Comparison of ENCODE assay signal across 1 cellular context in genomic region chr3:184016820-184017671, GRCh38.
A peak's percentile ranks its signal among the peaks of the same experiment; 100 is the strongest.
TF ChIP-seq lines count a peak whose summit lies in the region.

No MANE protein-coding gene starts in this region.

TF ChIP-seq in HepG2, 621 proteins besides CTCF, POLR2A, EP300 and RAD21 (continued from another document and continues in another):
- peak; percentile 9; the same call in 1 of the 2 replicates for TF ChIP-seq ZNF362 (CRISPR knock-in tag; IDR thresholded peaks at IDR 0.05; ENCODE audit: borderline replicate concordance)
- no peak for TF ChIP-seq ZNF550 (CRISPR knock-in tag; IDR thresholded peaks at IDR 0.05; ENCODE audit: borderline replicate concordance)
- no peak for TF ChIP-seq ZKSCAN8 (CRISPR knock-in tag; IDR thresholded peaks at IDR 0.05; ENCODE audit: borderline replicate concordance)
- TF ChIP-seq ZXDC (CRISPR knock-in tag; IDR thresholded peaks at IDR 0.05): 0 out of 2 replicates have a peak, but pooled peaks have one; percentile 69
- 0 out of 2 replicates have a peak, but pooled peaks have one; percentile 68 for TF ChIP-seq ZBTB33 (CRISPR knock-in tag; IDR thresholded peaks at IDR 0.05)
- TF ChIP-seq PHF20 (CRISPR knock-in tag; IDR thresholded peaks at IDR 0.05): peak; percentile 20; the same call in 1 of the 2 replicates
- peak; percentile 77 for TF ChIP-seq ZNF225 (CRISPR knock-in tag; IDR thresholded peaks at IDR 0.05)
- TF ChIP-seq ZNF431 (CRISPR knock-in tag; IDR thresholded peaks at IDR 0.05; ENCODE audit: borderline replicate concordance, low read depth): 0 out of 2 replicates have a peak, but pooled peaks have one; percentile 65
- TF ChIP-seq E2F2 (CRISPR knock-in tag; IDR thresholded peaks at IDR 0.05; ENCODE audit: borderline replicate concordance): 0 out of 2 replicates have a peak, but pooled peaks have one; percentile 65
- no peak for TF ChIP-seq TRAFD1 (CRISPR knock-in tag; IDR thresholded peaks at IDR 0.05; ENCODE audit: borderline replicate concordance)
- TF ChIP-seq ZNF446 (CRISPR knock-in tag; IDR thresholded peaks at IDR 0.05): no peak
- no peak for TF ChIP-seq ZNF343 (CRISPR knock-in tag; IDR thresholded peaks at IDR 0.05)
- no peak for TF ChIP-seq NFE2L1 (CRISPR knock-in tag; IDR thresholded peaks at IDR 0.05; ENCODE audit: borderline replicate concordance)
- no peak for TF ChIP-seq ZNF609 (CRISPR knock-in tag; IDR thresholded peaks at IDR 0.05; ENCODE audit: borderline replicate concordance)
- 0 out of 2 replicates have a peak, but pooled peaks have one; percentile 1 for TF ChIP-seq ELF3 (CRISPR knock-in tag; IDR thresholded peaks at IDR 0.05)
- TF ChIP-seq ZFP36L1 (CRISPR knock-in tag; IDR thresholded peaks at IDR 0.05): no peak
- TF ChIP-seq ZNF44 (CRISPR knock-in tag; IDR thresholded peaks at IDR 0.05): no peak
- TF ChIP-seq ZNF138 (CRISPR knock-in tag; IDR thresholded peaks at IDR 0.05; ENCODE audit: low read depth): no peak; the same call in 1 of the 2 replicates
- 0 out of 2 replicates have a peak, but pooled peaks have one; percentile 10 for TF ChIP-seq NFKBIZ (CRISPR knock-in tag; IDR thresholded peaks at IDR 0.05)
- TF ChIP-seq SRSF1 (optimal IDR thresholded peaks at IDR 0.05; ENCODE audit: low read depth, low read length): peak; percentile 22
- TF ChIP-seq ZNF335 (CRISPR knock-in tag; IDR thresholded peaks at IDR 0.05): no peak
- TF ChIP-seq HMG20B (CRISPR knock-in tag; conservative IDR thresholded peaks at IDR 0.05): no peak
- peak; percentile 40; the same call in 1 of the 2 replicates for TF ChIP-seq SMC3 (IDR thresholded peaks at IDR 0.05; ENCODE audit: low read length)
- no peak for TF ChIP-seq IKZF5 (CRISPR knock-in tag; IDR thresholded peaks at IDR 0.05)
- TF ChIP-seq HNF4A (CRISPR knock-in tag; IDR thresholded peaks at IDR 0.05): no peak
- TF ChIP-seq ZNF770 (CRISPR knock-in tag; IDR thresholded peaks at IDR 0.05): no peak
- TF ChIP-seq CBFB (CRISPR knock-in tag; IDR thresholded peaks at IDR 0.05): peak; percentile 42; the same call in 1 of the 2 replicates
- TF ChIP-seq ZNF781 (CRISPR knock-in tag; IDR thresholded peaks at IDR 0.05; ENCODE audit: borderline replicate concordance, not compliant biosample characterization): no peak
- peak; percentile 70; the same call in 1 of the 2 replicates for TF ChIP-seq SALL2 (CRISPR knock-in tag; IDR thresholded peaks at IDR 0.05)
- 0 out of 2 replicates have a peak, but pooled peaks have one; percentile 6 for TF ChIP-seq TFDP2 (CRISPR knock-in tag; IDR thresholded peaks at IDR 0.05)
- TF ChIP-seq ZNF720 (CRISPR knock-in tag; IDR thresholded peaks at IDR 0.05): no peak
- TF ChIP-seq ZNF605 (CRISPR knock-in tag; IDR thresholded peaks at IDR 0.05): peak; percentile 9; the same call in 1 of the 2 replicates
- peak; percentile 4 for TF ChIP-seq SKI (IDR thresholded peaks at IDR 0.05; ENCODE audit: partially characterized antibody)
- TF ChIP-seq KLF6 (CRISPR knock-in tag; IDR thresholded peaks at IDR 0.05): no peak
- TF ChIP-seq ZSCAN21 (CRISPR knock-in tag; IDR thresholded peaks at IDR 0.05; ENCODE audit: borderline replicate concordance): peak; percentile 45; the same call in 1 of the 2 replicates
- TF ChIP-seq ZHX1 (CRISPR knock-in tag; IDR thresholded peaks at IDR 0.05; ENCODE audit: low read depth): no peak
- no peak for TF ChIP-seq ZNF510 (CRISPR knock-in tag; IDR thresholded peaks at IDR 0.05; ENCODE audit: low read depth)
- no peak for TF ChIP-seq ZNF772 (CRISPR knock-in tag; IDR thresholded peaks at IDR 0.05)
